Comparison of ENCODE assay signal across 33 cellular contexts in genomic region chr7:70810558-70811139, GRCh38.
"Had no signal": no experiment of that assay in that cellular context is flagged by ENCODE, and none has a peak within 500 bp of the region (broad histone marks: within the 10 kb centered on the region; RNA-seq: fewer than 3 reads in every experiment).

No MANE protein-coding gene starts in this region.

- ATAC-seq: activated CD4-positive, alpha-beta T cell treated with anti-CD3 and anti-CD28 coated beads for 36 hours; activated CD4-positive, CD25-positive, alpha-beta regulatory T cell treated with anti-CD3 and anti-CD28 coated beads, Interleukin-2, amount 50 U/mL, for 24 hours; activated CD8-positive, alpha-beta T cell treated with anti-CD3 and anti-CD28 coated beads, Interleukin-2, amount 10 ng/mL, durations not matched to agents 7 days and 5 days; body of pancreas had no signal

- H3K4me3 Mint-ChIP-seq: activated CD4-positive, alpha-beta T cell treated with anti-CD3 and anti-CD28 coated beads for 36 hours; activated CD4-positive, alpha-beta T cell treated with anti-CD3 and anti-CD28 coated beads, Interleukin-2, amount 10 ng/mL, durations not matched to agents 7 days and 5 days; activated CD8-positive, alpha-beta T cell treated with anti-CD3 and anti-CD28 coated beads, Interleukin-2, amount 10 ng/mL, durations not matched to agents 7 days and 5 days; activated naive CD4-positive, alpha-beta T cell treated with anti-CD3 and anti-CD28 coated beads, Interleukin-2, amount 50 U/mL, for 24 hours; activated naive CD8-positive, alpha-beta T cell treated with anti-CD3 and anti-CD28 coated beads, Interleukin-2, amount 10 ng/mL, durations not matched to agents 7 days and 5 days; activated T-cell treated with anti-CD3 and anti-CD28 coated beads, Interleukin-2, amount 50 U/mL, for 24 hours had no signal

- H3K36me3 ChIP-seq: adrenal gland, breast epithelium had no signal

- DNase-seq: activated CD4-positive, alpha-beta T cell treated with anti-CD3 and anti-CD28 coated beads for 36 hours; activated CD4-positive, alpha-beta T cell treated with anti-CD3 and anti-CD28 coated beads, Interleukin-2, amount 10 ng/mL, durations not matched to agents 7 days and 5 days; activated CD4-positive, alpha-beta T cell treated with anti-CD3 and anti-CD28 coated beads, Interleukin-2, amount 50 U/mL, for 48 hours; activated CD8-positive, alpha-beta T cell treated with anti-CD3 and anti-CD28 coated beads, Interleukin-2, amount 10 ng/mL, durations not matched to agents 7 days and 5 days; activated gamma-delta T cell; activated naive CD4-positive, alpha-beta T cell treated with Interleukin-2 at 50 U/mL for 16 hours; activated naive CD8-positive, alpha-beta T cell treated with anti-CD3 and anti-CD28 coated beads, Interleukin-2, amount 10 ng/mL, durations not matched to agents 7 days and 5 days; activated T-cell treated with anti-CD3 and anti-CD28 coated beads, Interleukin-2, amount 50 U/mL, for 24 hours; adrenal gland; body of pancreas; Kasumi-1; KBM-7; MM.1S; MV-4-11; NCI-H1092; NCI-H187 treated with DMSO at 0.1 percent for 48 hours; NCI-H2081; NCI-H2171 treated with DMSO at 0.1 percent for 48 hours; NCI-H2227 treated with DMSO at 0.1 percent for 48 hours; NCI-H446; NCI-H510A treated with DMSO at 0.1 percent for 48 hours; NCI-H526 treated with DMSO at 0.1 percent for 48 hours; NCI-H774; OCI-M1; Right ventricle myocardium superior; SW 1271; T-helper 1 cell; T-helper 2 cell; T-helper 9 cell had no signal

- H3K27ac ChIP-seq: adrenal gland, body of pancreas, breast epithelium had no signal

- H3K36me3 Mint-ChIP-seq: activated naive CD4-positive, alpha-beta T cell treated with anti-CD3 and anti-CD28 coated beads, Interleukin-2, amount 50 U/mL, for 24 hours; activated naive CD8-positive, alpha-beta T cell treated with anti-CD3 and anti-CD28 coated beads, Interleukin-2, amount 10 ng/mL, durations not matched to agents 7 days and 5 days had no signal

- H3K9me3 ChIP-seq: adrenal gland, body of pancreas, breast epithelium had no signal

- H3K4me1 ChIP-seq: adrenal gland, body of pancreas, breast epithelium had no signal

- H3K27ac Mint-ChIP-seq: activated CD4-positive, alpha-beta T cell treated with anti-CD3 and anti-CD28 coated beads for 36 hours; activated CD4-positive, alpha-beta T cell treated with anti-CD3 and anti-CD28 coated beads, Interleukin-2, amount 10 ng/mL, durations not matched to agents 7 days and 5 days; activated CD8-positive, alpha-beta T cell treated with anti-CD3 and anti-CD28 coated beads, Interleukin-2, amount 10 ng/mL, durations not matched to agents 7 days and 5 days; activated naive CD4-positive, alpha-beta T cell treated with anti-CD3 and anti-CD28 coated beads, Interleukin-2, amount 50 U/mL, for 24 hours; activated naive CD8-positive, alpha-beta T cell treated with anti-CD3 and anti-CD28 coated beads, Interleukin-2, amount 10 ng/mL, durations not matched to agents 7 days and 5 days; activated T-cell treated with anti-CD3 and anti-CD28 coated beads, Interleukin-2, amount 50 U/mL, for 24 hours; activated T-helper 2 cell treated with anti-CD3 and anti-CD28 coated beads, Interferon-gamma antibody, Interleukin-2, Interleukin-4, amounts not matched to agents 10 μg/mL and 5 μg/mL and 100 μg/mL, durations not matched to agents 14 hours and 24 hours and 36 hours had no signal

- H3K4me1 Mint-ChIP-seq: activated naive CD4-positive, alpha-beta T cell treated with anti-CD3 and anti-CD28 coated beads, Interleukin-2, amount 50 U/mL, for 24 hours had no signal

- H3K4me3 ChIP-seq: adrenal gland, body of pancreas, breast epithelium had no signal

- H3K27me3 Mint-ChIP-seq: activated naive CD4-positive, alpha-beta T cell treated with anti-CD3 and anti-CD28 coated beads, Interleukin-2, amount 50 U/mL, for 24 hours had no signal

- H3K27me3 ChIP-seq: adrenal gland, body of pancreas, breast epithelium had no signal

- H3K9me3 Mint-ChIP-seq: activated naive CD4-positive, alpha-beta T cell treated with anti-CD3 and anti-CD28 coated beads, Interleukin-2, amount 50 U/mL, for 24 hours had no signal
